In the genomic region with DNA sequence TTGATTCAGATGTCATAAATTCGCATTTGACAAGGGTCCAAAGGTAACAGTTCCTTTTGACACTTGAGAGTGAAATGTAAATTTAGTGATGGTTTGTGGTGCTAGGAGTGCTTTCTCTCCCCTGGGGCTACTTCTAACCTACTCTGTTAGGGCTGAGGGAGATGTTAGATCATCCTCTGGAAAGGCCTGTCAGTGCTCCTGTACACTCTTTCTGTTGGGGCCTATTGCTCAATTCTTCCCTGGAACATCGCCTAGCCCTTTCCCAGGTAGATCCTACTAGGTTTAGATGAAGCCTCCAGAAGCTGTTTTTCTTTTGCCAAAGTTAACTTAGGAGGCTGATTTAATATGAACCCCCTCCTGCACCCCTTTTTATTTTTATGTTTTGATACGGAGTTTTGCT, we compare ENCODE assay signal across 8 cellular contexts. TPM values are rescaled to one million over a fixed set of nuclear protein-coding genes. Genes with fewer than 3 reads are reported as not detected.
DNase-seq lines count a peak whose midpoint lies in the region; ATAC-seq, FAIRE-seq and TF ChIP-seq lines count a peak whose summit lies in the region.

No MANE protein-coding gene starts in this region.

- H3K27me3 ChIP-seq in ACC112 (ENCODE audit: insufficient read depth, low read length) (no peaks in the 10 kb centered on the region), keratinocyte (ENCODE audit: control insufficient read depth, extremely low read depth, insufficient read depth, low read length) (no peaks in the 10 kb centered on the region)

- dilution Hi-C loops in keratinocyte (cut with MboI; ENCODE audit: extremely low pct_ligation_motif_present, low sequenced_read_pairs): no loop called here

- no peaks in the 10 kb centered on the region for H3K9me1 ChIP-seq in keratinocyte (ENCODE audit: control insufficient read depth, extremely low read depth, insufficient read depth, low read length)

- ATAC-seq in GM19438 (IDR thresholded peaks at IDR 0.05; ENCODE audit: low read depth, unreplicated experiment): peak; percentile 3
- ATAC-seq in HG03520 (IDR thresholded peaks at IDR 0.05; ENCODE audit: unreplicated experiment): no peak
- no peak for ATAC-seq in GM18511 (IDR thresholded peaks at IDR 0.05; ENCODE audit: unreplicated experiment)

- no peak for TF ChIP-seq CTCF in WI38 (IDR thresholded peaks at IDR 0.05; ENCODE audit: low read depth, low read length)
- TF ChIP-seq CTCF in keratinocyte (optimal IDR thresholded peaks at IDR 0.05 in 1 of 3, IDR thresholded peaks at IDR 0.05 in 1 of 3, conservative IDR thresholded peaks at IDR 0.05 in 1 of 3; ENCODE audit: extremely low read depth in 1 of 3, insufficient read depth in 2 of 3, low read length in 3 of 3): no peak

- peaks cover 11% of the 10 kb centered on the region for H3K4me1 ChIP-seq in ACC112 (ENCODE audit: control insufficient read depth, insufficient read depth, low read length, unreplicated experiment)
- peaks cover 15% of the 10 kb centered on the region for H3K4me1 ChIP-seq in keratinocyte (ENCODE audit: control insufficient read depth, extremely low read depth, insufficient read depth, low read length)

- H4K20me1 ChIP-seq in keratinocyte (ENCODE audit: control insufficient read depth, extremely low read depth, insufficient read depth, low read length): no peaks in the 10 kb centered on the region

- H2AFZ ChIP-seq in ACC112 (ENCODE audit: low read length, unreplicated experiment) (peak overlapping the region; percentile 91), keratinocyte (ENCODE audit: control insufficient read depth, low read length) (no peak overlapping the region)

- H3K4me3 ChIP-seq in ACC112 (ENCODE audit: low read depth, low read length): peak overlapping the region; percentile 82
- peak overlapping the region; percentile 73 for H3K4me3 ChIP-seq in WI38 (ENCODE audit: low read depth, low read length)
- peak overlapping the region in 1 of 3 experiments; percentile 48 for H3K4me3 ChIP-seq in keratinocyte (ENCODE audit: control insufficient read depth in 2 of 3, extremely low read depth in 1 of 3, insufficient read depth in 2 of 3, low read depth in 1 of 3, low read length in 3 of 3)

- H3K9me3 ChIP-seq in keratinocyte (ENCODE audit: control insufficient read depth, low read depth, low read length): no peaks in the 10 kb centered on the region

- H3K9ac ChIP-seq in keratinocyte (ENCODE audit: control insufficient read depth, extremely low read depth, insufficient read depth, low read length): no peak overlapping the region

- FAIRE-seq in keratinocyte (lab: Jason Lieb, UNC): no peak

- H3K36me3 ChIP-seq in ACC112 (ENCODE audit: insufficient read depth, low read length): no peaks in the 10 kb centered on the region
- H3K36me3 ChIP-seq in keratinocyte (ENCODE audit: control insufficient read depth in 2 of 2, extremely low read depth in 1 of 2, insufficient read depth in 2 of 2, low read length in 2 of 2): peaks cover 2 to 5% of the 10 kb centered on the region in 2 experiments

- no peak overlapping the region for H3K27ac ChIP-seq in ACC112 (ENCODE audit: low read depth, low read length)
- no peak overlapping the region for H3K27ac ChIP-seq in keratinocyte (ENCODE audit: control insufficient read depth, insufficient read depth, low read length)

- peaks cover 12% of the 10 kb centered on the region for H3K79me2 ChIP-seq in ACC112 (ENCODE audit: control insufficient read depth, insufficient read depth, low read length, unreplicated experiment)
- H3K79me2 ChIP-seq in keratinocyte (ENCODE audit: control insufficient read depth, insufficient read depth, low read length): peaks cover 17% of the 10 kb centered on the region

- peak overlapping the region; percentile 79 for H3K4me2 ChIP-seq in keratinocyte (ENCODE audit: control insufficient read depth, extremely low read depth, insufficient read depth, low read depth, low read length)

- DNase-seq in keratinocyte (ENCODE audit: low read depth, low spot score) (no peak), NOMO-1 (lab: John Stamatoyannopoulos, UW; ENCODE audit: unreplicated experiment in 2 of 2) (no peak), Ammon's horn (ENCODE audit: low spot score) (no peak)

RNA-seq across cellular contexts. Expression of gene PCCB, which starts 1.4 kb away (rescaled TPM):
- 32.5 to 46.9 TPM (median 43.9 TPM) in 3 replicates for polyA plus RNA-seq in keratinocyte
- 9.3 TPM for polyA plus RNA-seq in keratinocyte (2011; ENCODE audit: low read depth)
- 33.7 and 43.5 TPM in 2 replicates for polyA plus RNA-seq in keratinocyte (2011; cell fraction: cytosol; rRNA removed)
- polyA plus RNA-seq in keratinocyte (2011; cell fraction: nucleus; rRNA removed): 34.3 and 34.6 TPM in 2 replicates
- polyA plus RNA-seq in keratinocyte (2012; ENCODE audit: low replicate concordance): 20.0 and 33.2 TPM in 2 replicates
- 41.0 to 79.4 TPM (median 49.6 TPM) in 3 replicates for polyA minus RNA-seq in keratinocyte
- polyA minus RNA-seq in keratinocyte (2011; cell fraction: cytosol; rRNA and poly(A)+ RNA removed): 33.6 TPM
- polyA minus RNA-seq in keratinocyte (2011; cell fraction: nucleus; rRNA and poly(A)+ RNA removed): 20.3 and 28.1 TPM in 2 replicates

RNA-seq across cellular contexts. Expression of gene MSL2, which starts 55.4 kb away (rescaled TPM):
- 4.1 to 10.3 TPM (median 9.5 TPM) in 3 replicates for polyA plus RNA-seq in keratinocyte
- polyA plus RNA-seq in keratinocyte (2011; ENCODE audit: low read depth): 3.2 TPM
- polyA plus RNA-seq in keratinocyte (2011; cell fraction: cytosol; rRNA removed): 3.2 and 8.6 TPM in 2 replicates
- 10.3 and 11.5 TPM in 2 replicates for polyA plus RNA-seq in keratinocyte (2011; cell fraction: nucleus; rRNA removed)
- polyA plus RNA-seq in keratinocyte (2012; ENCODE audit: low replicate concordance): 6.6 and 11.0 TPM in 2 replicates
- polyA minus RNA-seq in keratinocyte: 12.4 to 22.8 TPM (median 15.4 TPM) in 3 replicates
- polyA minus RNA-seq in keratinocyte (2011; cell fraction: cytosol; rRNA and poly(A)+ RNA removed): 11.1 TPM
- 8.1 and 15.7 TPM in 2 replicates for polyA minus RNA-seq in keratinocyte (2011; cell fraction: nucleus; rRNA and poly(A)+ RNA removed)
